8 cellular contexts compared by ENCODE assay signal in the genomic region with DNA sequence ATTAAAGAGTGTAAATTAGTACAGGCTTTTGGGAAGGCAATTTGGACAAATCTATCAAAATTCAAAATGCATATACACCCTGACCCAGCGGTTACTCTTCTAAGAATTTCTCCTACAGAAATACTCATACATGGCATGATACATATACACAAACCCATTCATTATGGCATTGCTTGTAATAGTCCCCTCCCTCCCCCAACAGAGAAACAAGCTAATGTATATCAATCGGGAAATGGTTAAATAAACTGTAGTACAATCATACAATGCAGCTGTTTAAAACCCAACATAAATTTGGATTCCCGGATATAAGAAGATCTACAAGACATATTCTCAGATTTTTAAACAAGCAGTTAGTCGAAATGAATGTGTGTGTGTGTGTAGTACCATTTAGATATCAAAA. TPM values are rescaled to one million over a fixed set of nuclear protein-coding genes. Genes with fewer than 3 reads are reported as not detected.
A peak's percentile ranks its signal among the peaks of the same experiment; 100 is the strongest.
DNase-seq lines count a peak whose midpoint lies in the region; ATAC-seq and TF ChIP-seq lines count a peak whose summit lies in the region.

No MANE protein-coding gene starts in this region.

- peaks cover 18 to 23% of the 10 kb centered on the region in 2 donors for H3K4me1 Mint-ChIP-seq in natural killer cell treated with Interleukin-12 subunit alpha and Interleukin-12 subunit beta and Interleukin-15 and Interleukin-18, amount 100 ng/mL, for 72 hours (ENCODE audit: low read depth in 2 of 2)

- DNase-seq in GM06990 (ENCODE audit: extremely low read depth, insufficient read length) = no peak
- DNase-seq in NCI-H460 (ENCODE audit: extremely low read depth, low read depth) = peak; percentile 8
- DNase-seq in choroid plexus epithelial cell (ENCODE audit: low read depth) = no peak
- no peak for DNase-seq in natural killer cell treated with Interleukin-12 subunit alpha and Interleukin-12 subunit beta and Interleukin-15 and Interleukin-18, amount 100 ng/mL, for 72 hours (ENCODE audit: low spot score)
- DNase-seq in GM03348 (ENCODE audit: low spot score) = no peak
- DNase-seq in NK-92 treated with Interleukin-12 subunit alpha and Interleukin-12 subunit beta, amount 100 ng/mL, for 24 hours (lab: John Stamatoyannopoulos, UW) = no peak
- DNase-seq in activated CD4-positive, alpha-beta T cell treated with anti-CD3 and anti-CD28 coated beads, Interleukin-2, amount 50 U/mL, for 48 hours = no peak

- H3K36me3 Mint-ChIP-seq in natural killer cell treated with Interleukin-12 subunit alpha and Interleukin-12 subunit beta and Interleukin-15 and Interleukin-18, amount 100 ng/mL, for 72 hours = peaks cover 33% of the 10 kb centered on the region

- TF ChIP-seq CTCF in GM06990 (IDR thresholded peaks at IDR 0.05; ENCODE audit: insufficient read depth, low read length, poor library complexity, severe bottlenecking) (no peak), choroid plexus epithelial cell (conservative IDR thresholded peaks at IDR 0.05; ENCODE audit: low read depth, low read length) (no peak)

- peak overlapping the region; percentile 86 to 93 for H3K27ac Mint-ChIP-seq in natural killer cell treated with Interleukin-12 subunit alpha and Interleukin-12 subunit beta and Interleukin-15 and Interleukin-18, amount 100 ng/mL, for 72 hours

- H3K9me3 Mint-ChIP-seq in natural killer cell treated with Interleukin-12 subunit alpha and Interleukin-12 subunit beta and Interleukin-15 and Interleukin-18, amount 100 ng/mL, for 72 hours = no peaks in the 10 kb centered on the region

- H3K4me3 Mint-ChIP-seq in natural killer cell treated with Interleukin-12 subunit alpha and Interleukin-12 subunit beta and Interleukin-15 and Interleukin-18, amount 100 ng/mL, for 72 hours = peak overlapping the region; percentile 98

- H3K27me3 Mint-ChIP-seq in natural killer cell treated with Interleukin-12 subunit alpha and Interleukin-12 subunit beta and Interleukin-15 and Interleukin-18, amount 100 ng/mL, for 72 hours = peaks cover 0 to 9% of the 10 kb centered on the region in 2 donors

- no peaks in the 10 kb centered on the region for H3K27me3 ChIP-seq in GM06990 (replicated peaks; ENCODE audit: control insufficient read depth, insufficient read depth, low read length)

- ATAC-seq in natural killer cell treated with Interleukin-12 subunit alpha and Interleukin-12 subunit beta and Interleukin-15 and Interleukin-18, amount 100 ng/mL, for 72 hours = no peak
- ATAC-seq in HG03039 (IDR thresholded peaks at IDR 0.05; ENCODE audit: unreplicated experiment) = no peak

- H3K36me3 ChIP-seq in GM06990 (ENCODE audit: control insufficient read depth, insufficient read depth, low read length) = no peaks in the 10 kb centered on the region

- peak overlapping the region; percentile 79 for H3K4me3 ChIP-seq in GM06990 (replicated peaks; ENCODE audit: low read depth, low read length)
- H3K4me3 ChIP-seq in choroid plexus epithelial cell (ENCODE audit: low read depth, low read length) = peak overlapping the region; percentile 71

RNA-seq across cellular contexts. Expression of gene HUWE1, which starts 0.8 kb away (rescaled TPM):
- 66.4 and 66.5 TPM in 2 replicates for total RNA-seq in NCI-H460 (2014; rRNA removed; shearing (Covaris generic))
- 58.9 and 65.3 TPM in 2 replicates for polyA plus RNA-seq in NCI-H460 (2014; cell fraction: nucleus; rRNA removed)
- 100 to 1,000 TPM; 574 to 813 TPM for total RNA-seq in natural killer cell treated with Interleukin-12 subunit alpha and Interleukin-12 subunit beta and Interleukin-15 and Interleukin-18, amount 100 ng/mL, for 72 hours
